8 cellular contexts compared by ENCODE assay signal in the genomic region with DNA sequence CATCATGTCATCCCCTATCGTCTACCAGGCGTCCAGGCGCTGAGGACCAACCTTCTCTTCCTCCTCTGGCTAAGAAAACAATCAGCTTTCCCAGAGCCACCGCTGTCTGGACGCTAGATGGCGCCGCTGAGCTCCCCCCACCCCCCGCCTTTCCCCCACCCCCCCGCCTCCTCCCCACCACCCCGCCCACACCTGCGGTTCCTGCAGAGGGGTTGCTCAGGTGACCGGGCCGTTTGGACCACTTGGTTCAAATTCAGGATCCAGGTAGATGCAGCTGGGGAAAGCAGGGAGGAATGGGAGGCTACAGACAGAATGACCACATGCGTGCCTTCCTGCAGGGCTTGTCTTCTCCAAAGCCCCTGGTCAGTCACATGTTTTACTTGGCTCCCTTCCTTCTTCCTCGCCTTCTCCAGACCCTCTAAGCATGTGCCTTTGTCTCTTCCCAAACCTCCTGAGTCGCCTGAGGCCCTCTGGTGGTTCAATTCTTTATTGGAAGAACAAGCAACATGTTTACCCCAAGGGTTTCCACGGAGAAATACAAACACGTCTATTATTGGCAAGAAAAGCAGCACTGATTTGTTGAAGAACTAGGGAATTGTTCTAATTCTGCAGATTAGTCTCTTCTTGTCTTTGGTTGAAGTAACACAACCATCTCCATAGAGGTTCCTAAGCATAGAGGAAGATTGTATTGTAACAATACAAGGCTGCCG. TPM values are rescaled to one million over a fixed set of nuclear protein-coding genes. Genes with fewer than 3 reads are reported as not detected.
A peak's percentile ranks its signal among the peaks of the same experiment; 100 is the strongest.
DNase-seq lines count a peak whose midpoint lies in the region; ATAC-seq and TF ChIP-seq lines count a peak whose summit lies in the region.

No MANE protein-coding gene starts in this region.

- 4 to 7% (median 5%) methylated on average over 15 to 19 of the region's 19 CpGs for WGBS in ovary, 3 donors

- H3K4me1 ChIP-seq in OCI-LY3 (ENCODE audit: low read length): peaks cover 28% of the 10 kb centered on the region
- H3K4me1 ChIP-seq in ovary (ENCODE audit: insufficient read depth): peaks cover 6% of the 10 kb centered on the region

- intact Hi-C loops in ovary (cut with DNase I): loop anchor here in 2 of 4 donors (2.0 to 10.0 kb wide), 2 partner anchors 98 to 102 kb away; no protein-coding TSS in a partner anchor

- peaks cover 11% of the 10 kb centered on the region for H3K36me3 ChIP-seq in OCI-LY3 (replicated peaks; ENCODE audit: low read depth, low read length)
- H3K36me3 ChIP-seq in ovary: no peaks in the 10 kb centered on the region

- H3K79me2 ChIP-seq in OCI-LY3 (ENCODE audit: low read length): no peaks in the 10 kb centered on the region

- no peak overlapping the region for H3K27ac ChIP-seq in OCI-LY3 (ENCODE audit: low read length)
- no peak overlapping the region for H3K27ac ChIP-seq in ovary

- H3K4me3 ChIP-seq in Jurkat, Clone E6-1 (ENCODE audit: low read length): no peak overlapping the region
- H3K4me3 ChIP-seq in OCI-LY3 (ENCODE audit: low read length): peak overlapping the region; percentile 50
- H3K4me3 ChIP-seq in ovary: no peak overlapping the region

- H3K9me3 ChIP-seq in OCI-LY3 (ENCODE audit: insufficient read depth, low read length) (peaks cover 22% of the 10 kb centered on the region), ovary (no peaks in the 10 kb centered on the region)

- no peak for ATAC-seq in GM18861 (IDR thresholded peaks at IDR 0.05; ENCODE audit: unreplicated experiment)
- ATAC-seq in HG03280 (IDR thresholded peaks at IDR 0.05; ENCODE audit: unreplicated experiment): no peak

- no peak for TF ChIP-seq EP300 in ovary (IDR thresholded peaks at IDR 0.05)

- DNase-seq in DMS153 (lab: John Stamatoyannopoulos, UW): peak; percentile 87
- DNase-seq in Jurkat, Clone E6-1 (ENCODE audit: low read depth, low spot score): peak; percentile 63
- peak; percentile 83 for DNase-seq in activated effector memory CD4-positive, alpha-beta T cell treated with anti-CD3 and anti-CD28 coated beads, Interleukin-2, amount 50 U/mL, for 16 hours
- DNase-seq in germinal center (ENCODE audit: low spot score): peak; percentile 84
- peak; percentile 59 to 81 (median 72) for DNase-seq in ovary

- no peak for TF ChIP-seq POLR2A in ovary (IDR thresholded peaks at IDR 0.05)

- peak overlapping the region; percentile 71; the same call in 1 of the 2 replicates for H2AFZ ChIP-seq in OCI-LY3 (ENCODE audit: low read depth, low read length)

- H3K9ac ChIP-seq in OCI-LY3 (ENCODE audit: low read length): no peak overlapping the region

- peak; percentile 24 for TF ChIP-seq CTCF in OCI-LY3 (IDR thresholded peaks at IDR 0.05; ENCODE audit: low read depth, low read length)
- TF ChIP-seq CTCF in ovary (IDR thresholded peaks at IDR 0.05): peak; percentile 8 to 75 (median 63)

- peak overlapping the region; percentile 59 for H3K4me2 ChIP-seq in OCI-LY3 (ENCODE audit: low read length)

- H3K27me3 ChIP-seq in OCI-LY3 (ENCODE audit: low read depth, low read length): no peaks in the 10 kb centered on the region
- no peaks in the 10 kb centered on the region for H3K27me3 ChIP-seq in ovary

- no peaks in the 10 kb centered on the region for H4K20me1 ChIP-seq in OCI-LY3 (ENCODE audit: insufficient read depth, low read length)

RNA-seq across cellular contexts. Expression of a gene that starts 24.7 kb away (rescaled TPM):
- polyA plus RNA-seq in Jurkat, Clone E6-1 (2012; ENCODE audit: insufficient read depth, insufficient read length): not detected
- total RNA-seq in ovary: under 1 TPM in 2 of 7 donors, not detected in 5; 0.26 to 0.95 TPM
- not detected for polyA plus RNA-seq in ovary
